In the genomic region with DNA sequence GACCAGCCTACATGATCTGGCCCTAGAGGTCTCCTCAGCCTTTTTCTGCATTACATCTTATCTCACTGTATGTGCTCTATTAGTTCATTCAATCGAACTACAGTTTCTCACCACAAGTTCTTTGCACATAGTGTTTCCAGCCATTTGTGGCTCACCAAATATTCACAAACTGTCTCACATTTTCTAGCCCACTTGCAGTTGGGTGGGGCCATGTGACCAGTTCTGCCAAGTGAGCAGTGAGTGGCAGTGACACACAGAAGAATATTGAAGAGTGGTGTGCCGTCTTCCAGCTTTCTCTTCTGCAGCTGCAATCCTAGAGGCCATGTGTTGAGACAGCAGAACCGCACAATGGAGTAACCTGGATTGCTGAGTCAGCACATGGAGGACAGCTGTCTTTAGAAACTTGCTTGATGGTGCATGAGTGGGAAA, we compare ENCODE assay signal across 11 cellular contexts.
A peak's percentile ranks its signal among the peaks of the same experiment; 100 is the strongest.
DNase-seq lines count a peak whose midpoint lies in the region; ATAC-seq lines count a peak whose summit lies in the region.
"Had no signal": no experiment of that assay in that cellular context is flagged by ENCODE, and none has a peak within 500 bp of the region (broad histone marks: within the 10 kb centered on the region; RNA-seq: fewer than 3 reads in every experiment).

No MANE protein-coding gene starts in this region.

- DNase-seq in NK-92 treated with Interleukin-12 subunit alpha and Interleukin-12 subunit beta, amount 100 ng/mL, for 24 hours (lab: John Stamatoyannopoulos, UW) = peak; percentile 57
- no peak for DNase-seq in NK-92 (lab: John Stamatoyannopoulos, UW; ENCODE audit: unreplicated experiment)
- peak; percentile 11 for DNase-seq in activated T-helper 2 cell treated with anti-CD3 and anti-CD28 coated beads, Interferon-gamma antibody, Interleukin-2, Interleukin-4, amounts not matched to agents 10 μg/mL and 5 μg/mL and 100 μg/mL, durations not matched to agents 14 hours and 24 hours and 36 hours (ENCODE audit: low spot score)
- DNase-seq in stimulated activated CD4-positive, alpha-beta T cell treated with anti-CD3 and anti-CD28 coated beads, Interleukin-4, amount 100 ng/mL, for 24 hours = peak; percentile 61
- no peak for DNase-seq in NCI-H187 treated with DMSO at 0.1 percent for 48 hours (lab: John Stamatoyannopoulos, UW)
- DNase-seq in COLO668 (lab: John Stamatoyannopoulos, UW; ENCODE audit: unreplicated experiment) = no peak
- DNase-seq: GOT3, KG1, lower lobe of right lung had no signal

- ATAC-seq in HG02852 (IDR thresholded peaks at IDR 0.05; ENCODE audit: unreplicated experiment) (peak; percentile 43), HG03571 (IDR thresholded peaks at IDR 0.05; ENCODE audit: unreplicated experiment) (no peak)
- ATAC-seq: lower lobe of right lung had no signal

- intact Hi-C loops in activated T-helper 2 cell treated with anti-CD3 and anti-CD28 coated beads, Interferon-gamma antibody, Interleukin-2, Interleukin-4, amounts not matched to agents 10 μg/mL and 5 μg/mL and 100 μg/mL, durations not matched to agents 14 hours and 24 hours and 36 hours (cut with micrococcal nuclease) = loop anchor here (1.0 kb wide), 1 partner anchor 103 kb away; the partner anchor contains the start of gene ZNF644

- no peak overlapping the region for H3K4me3 Mint-ChIP-seq in activated T-helper 2 cell treated with anti-CD3 and anti-CD28 coated beads, Interferon-gamma antibody, Interleukin-2, Interleukin-4, amounts not matched to agents 10 μg/mL and 5 μg/mL and 100 μg/mL, durations not matched to agents 14 hours and 24 hours and 36 hours (ENCODE audit: low read depth)

- no peaks in the 10 kb centered on the region for H3K36me3 Mint-ChIP-seq in activated T-helper 2 cell treated with anti-CD3 and anti-CD28 coated beads, Interferon-gamma antibody, Interleukin-2, Interleukin-4, amounts not matched to agents 10 μg/mL and 5 μg/mL and 100 μg/mL, durations not matched to agents 14 hours and 24 hours and 36 hours (ENCODE audit: low read depth)

- H3K4me1 Mint-ChIP-seq in activated T-helper 2 cell treated with anti-CD3 and anti-CD28 coated beads, Interferon-gamma antibody, Interleukin-2, Interleukin-4, amounts not matched to agents 10 μg/mL and 5 μg/mL and 100 μg/mL, durations not matched to agents 14 hours and 24 hours and 36 hours (ENCODE audit: low read depth) = peaks cover 17% of the 10 kb centered on the region

- no peaks in the 10 kb centered on the region for H3K9me3 Mint-ChIP-seq in activated T-helper 2 cell treated with anti-CD3 and anti-CD28 coated beads, Interferon-gamma antibody, Interleukin-2, Interleukin-4, amounts not matched to agents 10 μg/mL and 5 μg/mL and 100 μg/mL, durations not matched to agents 14 hours and 24 hours and 36 hours

- peak overlapping the region; percentile 80 for H3K27ac Mint-ChIP-seq in activated T-helper 2 cell treated with anti-CD3 and anti-CD28 coated beads, Interferon-gamma antibody, Interleukin-2, Interleukin-4, amounts not matched to agents 10 μg/mL and 5 μg/mL and 100 μg/mL, durations not matched to agents 14 hours and 24 hours and 36 hours

- peaks cover 5% of the 10 kb centered on the region for H3K27me3 Mint-ChIP-seq in activated T-helper 2 cell treated with anti-CD3 and anti-CD28 coated beads, Interferon-gamma antibody, Interleukin-2, Interleukin-4, amounts not matched to agents 10 μg/mL and 5 μg/mL and 100 μg/mL, durations not matched to agents 14 hours and 24 hours and 36 hours (ENCODE audit: low read depth)

Comparison
In these comparisons a context has a peak if more than half of its experiments do, and no peak if none do; other contexts are left out.
1. DNase-seq: peak in NK-92 treated with Interleukin-12 subunit alpha and Interleukin-12 subunit beta, amount 100 ng/mL, for 24 hours (single experiment), activated T-helper 2 cell treated with anti-CD3 and anti-CD28 coated beads, Interferon-gamma antibody, Interleukin-2, Interleukin-4, amounts not matched to agents 10 μg/mL and 5 μg/mL and 100 μg/mL, durations not matched to agents 14 hours and 24 hours and 36 hours (single experiment) and stimulated activated CD4-positive, alpha-beta T cell treated with anti-CD3 and anti-CD28 coated beads, Interleukin-4, amount 100 ng/mL, for 24 hours (single experiment); none in NK-92 (single experiment), NCI-H187 treated with DMSO at 0.1 percent for 48 hours (single experiment) and COLO668 (single experiment).